Comparison of ENCODE assay signal across 31 cellular contexts in genomic region chr20:44297721-44298120, GRCh38. TPM values are rescaled to one million over a fixed set of nuclear protein-coding genes. Genes with fewer than 3 reads are reported as not detected.
"Had no signal": no experiment of that assay in that cellular context is flagged by ENCODE, and none has a peak within 500 bp of the region (broad histone marks: within the 10 kb centered on the region; RNA-seq: fewer than 3 reads in every experiment).

No MANE protein-coding gene starts in this region.

- H3K9me3 ChIP-seq: suprapubic skin, testis, thoracic aorta, thyroid gland, tibial artery, tibial nerve, transverse colon, upper lobe of left lung, upper lobe of right lung, uterus, vagina had no signal

- H3K27me3 ChIP-seq: stomach, suprapubic skin, testis, thyroid gland, tibial artery, tibial nerve, transverse colon, upper lobe of left lung, upper lobe of right lung, uterus, vagina had no signal

- DNase-seq: stimulated activated CD4-positive, alpha-beta T cell treated with anti-CD3 and anti-CD28 coated beads, Interleukin-2, amount 100 ng/mL, for 48 hours; stimulated activated CD4-positive, alpha-beta T cell treated with anti-CD3 and anti-CD28 coated beads, Interleukin-4, amount 100 ng/mL, for 1 hour; stimulated activated CD4-positive, alpha-beta T cell treated with anti-CD3 and anti-CD28 coated beads, Interleukin-4, amount 100 ng/mL, for 24 hours; stimulated activated CD4-positive, alpha-beta T cell treated with anti-CD3 and anti-CD28 coated beads, Interleukin-4, amount 100 ng/mL, for 4 hours; stimulated activated CD8-positive, alpha-beta memory T cell treated with anti-CD3 and anti-CD28 coated beads, Interleukin-4, amount 100 ng/mL, for 48 hours; stimulated activated naive B cell treated with anti-CD40 and anti-IgM and Interleukin-4, amounts not matched to agents 10 μg/mL and 1 μg/mL and 100 μg/mL, for 72 hours; stimulated activated naive CD4-positive, alpha-beta T cell; stimulated activated naive CD4-positive, alpha-beta T cell treated with Interleukin-2 at 50 U/mL for 16 hours; stimulated activated naive CD8-positive, alpha-beta T cell treated with anti-CD3 and anti-CD28 coated beads, Interleukin-15, amount 100 ng/mL, for 72 hours; stimulated activated naive CD8-positive, alpha-beta T cell treated with anti-CD3 and anti-CD28 coated beads, Interleukin-15, Interleukin-2, amounts not matched to agents 100 U/mL and 50 U/mL, for 24 hours; stomach; substantia nigra; testis; thyroid gland; tibial artery; transverse colon; trophoblast cell; upper lobe of left lung; uterus had no signal

- ATAC-seq: stimulated activated effector memory CD8-positive, alpha-beta T cell treated with anti-CD3 and anti-CD28 coated beads, Interleukin-12 subunit alpha, Interleukin-12 subunit beta, amount 100 ng/mL, for 72 hours; stimulated activated memory B cell treated with anti-CD40 and anti-IgM and Interleukin-4, amounts not matched to agents 10 μg/mL and 1 μg/mL and 100 μg/mL, for 72 hours; stimulated activated naive B cell treated with anti-CD40 and anti-IgM and Interleukin-4, amounts not matched to agents 10 μg/mL and 1 μg/mL and 100 μg/mL, for 72 hours; stimulated activated naive CD8-positive, alpha-beta T cell treated with anti-CD3 and anti-CD28 coated beads, Interleukin-15, amount 100 ng/mL, for 72 hours; stimulated activated naive CD8-positive, alpha-beta T cell treated with anti-CD3 and anti-CD28 coated beads, Interleukin-15, Interleukin-2, amounts not matched to agents 100 U/mL and 50 U/mL, for 24 hours; upper lobe of right lung had no signal

- H3K27ac ChIP-seq: stomach, suprapubic skin, testis, thoracic aorta, thyroid gland, tibial artery, tibial nerve, transverse colon, upper lobe of left lung, upper lobe of right lung, uterus, vagina had no signal

- H3K4me1 ChIP-seq: suprapubic skin, testis, tibial artery, tibial nerve, uterus, vagina had no signal

- H3K4me3 ChIP-seq: stomach, suprapubic skin, testis, thoracic aorta, thyroid gland, tibial artery, tibial nerve, transverse colon, upper lobe of left lung, upper lobe of right lung, uterus, vagina had no signal

- FAIRE-seq: urothelium cell line had no signal

- H3K36me3 ChIP-seq: stomach, suprapubic skin, thoracic aorta, thyroid gland, tibial artery, transverse colon, upper lobe of left lung, upper lobe of right lung, uterus, vagina had no signal

RNA-seq across cellular contexts. Expression of gene R3HDML, which starts 39.1 kb away (rescaled TPM):
- total RNA-seq: stomach, subcutaneous adipose tissue, suprapubic skin, temporal lobe, thoracic aorta, thyroid gland, tibial nerve, transverse colon, upper lobe of left lung, upper lobe of right lung, ureter, urinary bladder, uterus, vagina had no signal
- polyA plus RNA-seq: stomach, urinary bladder had no signal

RNA-seq across cellular contexts. Expression of gene GDAP1L1, which starts 50.6 kb away (rescaled TPM):
- total RNA-seq: subcutaneous adipose tissue, suprapubic skin, thoracic aorta, tibial nerve, transverse colon, upper lobe of left lung, upper lobe of right lung, ureter, vagina had no signal

RNA-seq across cellular contexts. Expression of gene HNF4A, which starts 57.8 kb away (rescaled TPM):
- total RNA-seq: subcutaneous adipose tissue, suprapubic skin, temporal lobe, thyroid gland, tibial nerve, ureter, urinary bladder, vagina had no signal
